In genomic region chr1:8951246-8951645, GRCh38 we compare ENCODE assay signal across 18 cellular contexts. TPM values are rescaled to one million over a fixed set of nuclear protein-coding genes. Genes with fewer than 3 reads are reported as not detected.
"Had no signal": no experiment of that assay in that cellular context is flagged by ENCODE, and none has a peak within 500 bp of the region (broad histone marks: within the 10 kb centered on the region; RNA-seq: fewer than 3 reads in every experiment).

No MANE protein-coding gene starts in this region.

- H3K36me3 Mint-ChIP-seq: memory B cell; natural killer cell treated with Interleukin-12 subunit alpha and Interleukin-12 subunit beta and Interleukin-15 and Interleukin-18, amount 100 ng/mL, for 72 hours had no signal

- H3K4me3 Mint-ChIP-seq: activated T-cell treated with anti-CD3 and anti-CD28 coated beads, Interleukin-2, amount 50 U/mL, for 72 hours; memory B cell; natural killer cell treated with Interleukin-12 subunit alpha and Interleukin-12 subunit beta and Interleukin-15 and Interleukin-18, amount 100 ng/mL, for 72 hours had no signal

- H3K4me1 Mint-ChIP-seq: memory B cell had no signal

- H3K9me3 Mint-ChIP-seq: activated T-cell treated with anti-CD3 and anti-CD28 coated beads, Interleukin-2, amount 50 U/mL, for 72 hours; memory B cell; natural killer cell treated with Interleukin-12 subunit alpha and Interleukin-12 subunit beta and Interleukin-15 and Interleukin-18, amount 100 ng/mL, for 72 hours had no signal

- H3K27me3 Mint-ChIP-seq: natural killer cell treated with Interleukin-12 subunit alpha and Interleukin-12 subunit beta and Interleukin-15 and Interleukin-18, amount 100 ng/mL, for 72 hours had no signal

- H3K79me2 ChIP-seq: hepatocyte had no signal

- ATAC-seq: activated T-cell treated with anti-CD3 and anti-CD28 coated beads, Interleukin-2, amount 50 U/mL, for 72 hours; natural killer cell treated with Interleukin-12 subunit alpha and Interleukin-12 subunit beta and Interleukin-15 and Interleukin-18, amount 100 ng/mL, for 72 hours; psoas muscle; sciatic nerve; SK-N-SH treated with all-trans-retinoic acid at 6 μM for 48 hours had no signal

- H3K27ac Mint-ChIP-seq: activated T-cell treated with anti-CD3 and anti-CD28 coated beads, Interleukin-2, amount 50 U/mL, for 72 hours; memory B cell had no signal

- H2AFZ ChIP-seq: hepatocyte had no signal

- H3K27ac ChIP-seq: colonic mucosa, esophagus muscularis mucosa, hepatocyte, left ventricle myocardium inferior, psoas muscle, transverse colon had no signal

- H3K27me3 ChIP-seq: colonic mucosa, esophagus muscularis mucosa, hepatocyte, transverse colon had no signal

- H3K4me1 ChIP-seq: colonic mucosa, psoas muscle, transverse colon had no signal

- DNase-seq: activated CD8-positive, alpha-beta memory T cell treated with anti-CD3 and anti-CD28 coated beads, Interleukin-2, amount 50 U/mL, for 48 hours; activated naive CD4-positive, alpha-beta T cell; activated T-cell treated with anti-CD3 and anti-CD28 coated beads, Interleukin-2, amount 50 U/mL, for 72 hours; central memory CD4-positive, alpha-beta T cell; colonic mucosa; kidney; left ventricle myocardium inferior; psoas muscle; stimulated activated CD4-positive, alpha-beta T cell treated with anti-CD3 and anti-CD28 coated beads, Interleukin-1b, Interleukin-23, amount 100 ng/mL, for 48 hours; transverse colon had no signal

- H3K4me2 ChIP-seq: hepatocyte had no signal

- H3K36me3 ChIP-seq: colonic mucosa, esophagus muscularis mucosa, left ventricle myocardium inferior, transverse colon had no signal

- H3K4me3 ChIP-seq: colonic mucosa, esophagus muscularis mucosa, hepatocyte, left ventricle myocardium inferior, psoas muscle, transverse colon had no signal

- H3K9me3 ChIP-seq: colonic mucosa, esophagus muscularis mucosa, left ventricle myocardium inferior, psoas muscle, transverse colon had no signal

RNA-seq across cellular contexts. Expression of gene CA6, which starts 5.6 kb away (rescaled TPM):
- total RNA-seq: colonic mucosa; esophagus muscularis mucosa; glomerular endothelial cell; hepatocyte; kidney; left ventricle myocardium inferior; natural killer cell treated with Interleukin-12 subunit alpha and Interleukin-12 subunit beta and Interleukin-15 and Interleukin-18, amount 100 ng/mL, for 72 hours; osteoblast; psoas muscle; sciatic nerve; transverse colon had no signal
- polyA plus RNA-seq: hepatocyte, psoas muscle had no signal
